In the genomic region with DNA sequence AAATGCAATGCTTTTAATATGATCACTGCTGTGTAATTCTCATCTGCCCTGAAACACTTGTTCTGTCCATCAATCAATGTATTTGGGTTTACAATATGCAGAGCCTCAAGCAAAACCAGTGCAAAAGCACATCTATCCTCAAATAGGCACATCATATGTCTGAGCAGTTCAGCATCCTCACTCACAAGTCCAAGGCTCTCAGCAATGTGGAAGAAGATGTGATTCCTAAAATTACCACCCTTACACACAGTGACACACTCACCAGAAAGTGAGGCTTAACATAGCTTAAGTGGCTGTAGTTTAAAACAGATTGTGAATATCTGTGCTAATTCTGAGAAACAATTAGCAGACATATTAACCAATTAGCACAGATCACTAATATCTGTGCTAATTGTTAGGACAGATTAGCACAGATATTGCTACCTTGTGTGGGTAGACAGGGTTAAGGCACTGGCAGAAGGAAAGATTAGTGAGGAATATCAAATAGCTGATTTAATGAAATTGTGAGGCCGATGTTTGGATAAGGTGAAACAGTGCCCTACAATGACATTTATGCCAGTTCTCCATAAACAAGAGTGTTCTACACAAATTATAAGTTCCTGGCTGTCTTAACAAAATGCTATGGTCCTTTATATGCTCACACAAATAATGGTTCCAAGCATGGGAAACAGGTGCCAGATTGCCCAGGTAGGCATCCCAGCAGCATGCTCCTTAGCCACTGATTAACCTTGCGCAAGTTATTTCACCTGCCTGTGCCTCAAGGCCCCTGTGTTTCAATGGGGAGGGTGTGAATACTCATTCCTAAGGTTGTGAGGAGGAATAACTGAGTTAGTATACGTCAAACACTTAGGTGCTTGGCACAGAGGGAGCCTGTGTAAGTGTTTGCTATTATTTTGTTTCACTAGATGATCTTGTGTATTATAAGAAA, we compare ENCODE assay signal across 14 cellular contexts. TPM values are rescaled to one million over a fixed set of nuclear protein-coding genes. Genes with fewer than 3 reads are reported as not detected.
DNase-seq lines count a peak whose midpoint lies in the region; ATAC-seq, FAIRE-seq and TF ChIP-seq lines count a peak whose summit lies in the region.
"Had no signal": no experiment of that assay in that cellular context is flagged by ENCODE, and none has a peak within 500 bp of the region (broad histone marks: within the 10 kb centered on the region; RNA-seq: fewer than 3 reads in every experiment).

No MANE protein-coding gene starts in this region.

- peak; percentile 94 for TF ChIP-seq POLR2A in GM12892 (IDR thresholded peaks at IDR 0.05; ENCODE audit: low read depth, low read length)

- no peaks in the 10 kb centered on the region for H3K27me3 Mint-ChIP-seq in activated CD8-positive, alpha-beta memory T cell treated with anti-CD3 and anti-CD28 coated beads, Interleukin-2, amount 10 ng/mL, durations not matched to agents 7 days and 5 days
- no peaks in the 10 kb centered on the region for H3K27me3 Mint-ChIP-seq in activated naive CD4-positive, alpha-beta T cell treated with anti-CD3 and anti-CD28 coated beads, Interleukin-2, amount 10 ng/mL, durations not matched to agents 7 days and 5 days
- peaks cover 10% of the 10 kb centered on the region for H3K27me3 Mint-ChIP-seq in nephron (ENCODE audit: low read depth)

- no peaks in the 10 kb centered on the region for H3K9me3 Mint-ChIP-seq in activated CD8-positive, alpha-beta memory T cell treated with anti-CD3 and anti-CD28 coated beads, Interleukin-2, amount 10 ng/mL, durations not matched to agents 7 days and 5 days (ENCODE audit: low read depth)
- no peaks in the 10 kb centered on the region for H3K9me3 Mint-ChIP-seq in activated naive CD4-positive, alpha-beta T cell treated with anti-CD3 and anti-CD28 coated beads, Interleukin-2, amount 10 ng/mL, durations not matched to agents 7 days and 5 days
- H3K9me3 Mint-ChIP-seq in nephron = no peaks in the 10 kb centered on the region
- H3K9me3 Mint-ChIP-seq: H9 had no signal

- FAIRE-seq in GM12892 (lab: Jason Lieb, UNC) (peak; percentile 92), frontal cortex (lab: Jason Lieb, UNC) (no peak)

- peaks cover 68% of the 10 kb centered on the region for H3K36me3 Mint-ChIP-seq in activated CD8-positive, alpha-beta memory T cell treated with anti-CD3 and anti-CD28 coated beads, Interleukin-2, amount 10 ng/mL, durations not matched to agents 7 days and 5 days
- H3K36me3 Mint-ChIP-seq in activated naive CD4-positive, alpha-beta T cell treated with anti-CD3 and anti-CD28 coated beads, Interleukin-2, amount 10 ng/mL, durations not matched to agents 7 days and 5 days = peaks cover 41% of the 10 kb centered on the region
- peaks cover 12% of the 10 kb centered on the region for H3K36me3 Mint-ChIP-seq in nephron (ENCODE audit: low read depth)

- peak overlapping the region; percentile 93 for H3K4me3 Mint-ChIP-seq in activated CD8-positive, alpha-beta memory T cell treated with anti-CD3 and anti-CD28 coated beads, Interleukin-2, amount 10 ng/mL, durations not matched to agents 7 days and 5 days
- peak overlapping the region; percentile 5 for H3K4me3 Mint-ChIP-seq in activated naive CD4-positive, alpha-beta T cell treated with anti-CD3 and anti-CD28 coated beads, Interleukin-2, amount 10 ng/mL, durations not matched to agents 7 days and 5 days
- H3K4me3 Mint-ChIP-seq in nephron = no peak overlapping the region
- H3K4me3 Mint-ChIP-seq: H9, nephron progenitor cell had no signal

- CTCF ChIA-PET in activated CD8-positive, alpha-beta memory T cell treated with anti-CD3 and anti-CD28 coated beads, Interleukin-2, amount 10 ng/mL, durations not matched to agents 7 days and 5 days (lab: Charles Lee) = interaction anchor here (1.4 to 2.0 kb wide), 5 partner anchors 24 to 144 kb away, joined by 3 to 5 read pairs (median 4); no protein-coding TSS in a partner anchor
- CTCF ChIA-PET in activated naive CD4-positive, alpha-beta T cell treated with anti-CD3 and anti-CD28 coated beads, Interleukin-2, amount 10 ng/mL, durations not matched to agents 7 days and 5 days (lab: Charles Lee) = interaction anchor here (2.0 to 6.2 kb wide), 2 partner anchors 9 to 144 kb away, joined by 9 to 42 read pairs; no protein-coding TSS in a partner anchor

- no peak for ATAC-seq in activated CD8-positive, alpha-beta memory T cell treated with anti-CD3 and anti-CD28 coated beads, Interleukin-2, amount 10 ng/mL, durations not matched to agents 7 days and 5 days
- no peak for ATAC-seq in GM18517 (IDR thresholded peaks at IDR 0.05; ENCODE audit: unreplicated experiment)
- ATAC-seq: lower lobe of right lung had no signal

- no peak for DNase-seq in activated CD8-positive, alpha-beta memory T cell treated with anti-CD3 and anti-CD28 coated beads, Interleukin-2, amount 10 ng/mL, durations not matched to agents 7 days and 5 days
- DNase-seq in activated CD8-positive, alpha-beta memory T cell treated with anti-CD3 and anti-CD28 coated beads, Interleukin-2, amount 50 U/mL, for 48 hours = no peak
- DNase-seq in GM12892 (ENCODE audit: insufficient read length) = no peak
- no peak for DNase-seq in activated naive CD4-positive, alpha-beta T cell treated with anti-CD3 and anti-CD28 coated beads, Interleukin-2, amount 10 ng/mL, durations not matched to agents 7 days and 5 days
- no peak for DNase-seq in NOMO-1 treated with DMSO at 0.1 percent for 48 hours (lab: John Stamatoyannopoulos, UW; ENCODE audit: unreplicated experiment)
- no peak for DNase-seq in frontal cortex (ENCODE audit: low spot score in 2 of 2)
- DNase-seq: H9, Karpas-422, lower lobe of right lung, NCI-H1417 treated with DMSO at 0.1 percent for 48 hours, NCI-H446, nephron progenitor cell had no signal

- H3K27ac Mint-ChIP-seq in activated CD8-positive, alpha-beta memory T cell treated with anti-CD3 and anti-CD28 coated beads, Interleukin-2, amount 10 ng/mL, durations not matched to agents 7 days and 5 days = peak overlapping the region; percentile 95
- H3K27ac Mint-ChIP-seq in activated naive CD4-positive, alpha-beta T cell treated with anti-CD3 and anti-CD28 coated beads, Interleukin-2, amount 10 ng/mL, durations not matched to agents 7 days and 5 days = peak overlapping the region; percentile 19
- peak overlapping the region in 2 of 3 experiments; percentile 2 to 5 for H3K27ac Mint-ChIP-seq in nephron
- H3K27ac Mint-ChIP-seq: H9, nephron progenitor cell had no signal

- peaks cover 70% of the 10 kb centered on the region for H3K4me1 Mint-ChIP-seq in activated CD8-positive, alpha-beta memory T cell treated with anti-CD3 and anti-CD28 coated beads, Interleukin-2, amount 10 ng/mL, durations not matched to agents 7 days and 5 days
- peaks cover 72% of the 10 kb centered on the region for H3K4me1 Mint-ChIP-seq in activated naive CD4-positive, alpha-beta T cell treated with anti-CD3 and anti-CD28 coated beads, Interleukin-2, amount 10 ng/mL, durations not matched to agents 7 days and 5 days
- peaks cover 14% of the 10 kb centered on the region for H3K4me1 Mint-ChIP-seq in nephron

- TF ChIP-seq CTCF in nephron (IDR thresholded peaks at IDR 0.05; ENCODE audit: unreplicated experiment in 3 of 3) = no peak

RNA-seq across cellular contexts. Expression of gene MRPL39, which starts 41.7 kb away (rescaled TPM):
- 10 to 100 TPM; 43.5 to 44.8 TPM for total RNA-seq in activated CD8-positive, alpha-beta memory T cell treated with anti-CD3 and anti-CD28 coated beads, Interleukin-2, amount 10 ng/mL, durations not matched to agents 7 days and 5 days
- 85.2 TPM for polyA plus RNA-seq in GM12892 (2012; ENCODE audit: missing spikeins)
- 34.2 TPM for total RNA-seq in frontal cortex

Comparison
In these comparisons a context has a peak if more than half of its experiments do, and no peak if none do; other contexts are left out.
1. H3K27ac Mint-ChIP-seq: peak in every context shown above with its lines; median percentile 95 in activated CD8-positive, alpha-beta memory T cell treated with anti-CD3 and anti-CD28 coated beads, Interleukin-2, amount 10 ng/mL, durations not matched to agents 7 days and 5 days; 19 in activated naive CD4-positive, alpha-beta T cell treated with anti-CD3 and anti-CD28 coated beads, Interleukin-2, amount 10 ng/mL, durations not matched to agents 7 days and 5 days; 4 in nephron.
2. H3K4me3 Mint-ChIP-seq: peak in activated CD8-positive, alpha-beta memory T cell treated with anti-CD3 and anti-CD28 coated beads, Interleukin-2, amount 10 ng/mL, durations not matched to agents 7 days and 5 days (single experiment) and activated naive CD4-positive, alpha-beta T cell treated with anti-CD3 and anti-CD28 coated beads, Interleukin-2, amount 10 ng/mL, durations not matched to agents 7 days and 5 days (single experiment); none in nephron (0 of 3).